ENCODE assay signal across 24 cellular contexts in the genomic region with DNA sequence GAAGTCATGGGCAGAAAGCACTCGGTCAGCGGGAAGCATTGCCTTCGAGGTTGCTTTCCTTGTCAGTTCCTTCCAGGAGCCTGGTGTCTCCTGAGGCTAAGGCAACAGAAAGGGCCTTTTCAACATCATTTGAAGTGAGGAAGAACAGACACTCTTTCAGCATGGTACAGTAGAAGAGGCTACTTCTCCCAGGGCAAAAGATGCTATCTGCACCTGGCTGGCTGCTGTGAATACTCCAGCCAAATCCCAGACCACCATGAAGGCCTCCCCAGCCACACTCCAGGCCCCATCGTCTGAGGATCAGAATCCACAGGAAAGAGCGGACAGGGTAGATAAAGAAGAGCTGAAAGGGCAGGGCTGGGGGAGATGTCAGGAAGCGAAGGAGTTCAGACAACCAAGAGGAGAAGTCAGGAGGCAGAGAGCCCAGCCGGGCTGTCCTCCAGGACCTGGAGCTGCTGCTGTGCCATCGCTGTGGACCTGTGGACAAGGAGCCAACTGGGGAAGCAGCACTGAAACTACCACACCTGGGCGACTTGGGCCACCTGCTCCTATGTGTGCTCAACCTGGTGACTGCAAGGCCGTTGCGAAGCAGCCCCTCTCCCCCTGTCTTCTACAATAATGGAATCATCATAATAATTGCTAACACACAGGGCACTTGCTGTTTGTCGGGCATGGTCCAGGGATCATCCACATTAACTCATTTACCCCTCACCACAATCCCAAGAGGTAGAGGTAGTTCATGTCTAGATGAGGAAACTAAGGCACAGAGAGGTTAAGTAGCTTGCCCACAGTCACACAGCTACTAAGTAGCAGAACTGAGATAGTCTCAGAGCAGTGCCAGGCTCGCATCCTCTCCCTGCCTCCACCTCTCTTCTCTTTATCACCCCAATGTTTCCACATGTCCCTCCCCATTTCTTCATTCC.
"Had no signal": no experiment of that assay in that cellular context is flagged by ENCODE, and none has a peak within 500 bp of the region (broad histone marks: within the 10 kb centered on the region; RNA-seq: fewer than 3 reads in every experiment).

No MANE protein-coding gene starts in this region.

- H3K4me3 Mint-ChIP-seq: activated B cell treated with CpG ODN at 0.5 μM for 24 hours; activated CD4-positive, alpha-beta T cell treated with anti-CD3 and anti-CD28 coated beads for 36 hours; activated naive CD4-positive, alpha-beta T cell treated with anti-CD3 and anti-CD28 coated beads for 36 hours; activated naive CD8-positive, alpha-beta T cell treated with anti-CD3 and anti-CD28 coated beads, Interleukin-2, amount 10 ng/mL, durations not matched to agents 7 days and 5 days; activated T-cell treated with anti-CD3 and anti-CD28 coated beads, Interleukin-2, amount 50 U/mL, for 72 hours; memory B cell; neural crest cell had no signal

- H3K27me3 ChIP-seq: testis had no signal

- H3K4me3 ChIP-seq: coronary artery, esophagus muscularis mucosa, testis, upper lobe of right lung had no signal

- H3K4me1 ChIP-seq: esophagus muscularis mucosa, testis, upper lobe of right lung had no signal

- H3K36me3 Mint-ChIP-seq: activated naive CD8-positive, alpha-beta T cell treated with anti-CD3 and anti-CD28 coated beads, Interleukin-2, amount 10 ng/mL, durations not matched to agents 7 days and 5 days; memory B cell; naive B cell had no signal

- DNase-seq: activated B cell treated with CpG ODN at 0.5 μM for 24 hours; activated CD4-positive, alpha-beta T cell treated with anti-CD3 and anti-CD28 coated beads for 36 hours; activated CD4-positive, alpha-beta T cell treated with anti-CD3 and anti-CD28 coated beads, Interleukin-2, amount 50 U/mL, for 48 hours; activated effector memory CD4-positive, alpha-beta T cell treated with Interleukin-2 at 50 U/mL for 16 hours; activated naive CD4-positive, alpha-beta T cell treated with anti-CD3 and anti-CD28 coated beads for 36 hours; activated naive CD8-positive, alpha-beta T cell treated with anti-CD3 and anti-CD28 coated beads, Interleukin-2, amount 10 ng/mL, durations not matched to agents 7 days and 5 days; activated T-cell treated with anti-CD3 and anti-CD28 coated beads, Interleukin-2, amount 50 U/mL, for 72 hours; cerebellar nuclear complex; hypothalamus; left cardiac atrium; naive B cell; retina; stimulated activated CD4-positive, alpha-beta T cell treated with anti-CD3 and anti-CD28 coated beads, Interleukin-4, amount 100 ng/mL, for 1 hour; stimulated activated naive CD4-positive, alpha-beta T cell; T-helper 9 cell; testis; upper lobe of right lung had no signal

- H3K27ac ChIP-seq: coronary artery, esophagus muscularis mucosa, testis, upper lobe of right lung had no signal

- FAIRE-seq: frontal cortex, islet of Langerhans had no signal

- ATAC-seq: activated CD4-positive, alpha-beta T cell treated with anti-CD3 and anti-CD28 coated beads for 36 hours; activated T-cell treated with anti-CD3 and anti-CD28 coated beads, Interleukin-2, amount 50 U/mL, for 72 hours; left cardiac atrium had no signal

- H3K9me3 Mint-ChIP-seq: activated B cell treated with CpG ODN at 0.5 μM for 24 hours; activated naive CD4-positive, alpha-beta T cell treated with anti-CD3 and anti-CD28 coated beads for 36 hours; activated naive CD8-positive, alpha-beta T cell treated with anti-CD3 and anti-CD28 coated beads, Interleukin-2, amount 10 ng/mL, durations not matched to agents 7 days and 5 days; activated T-cell treated with anti-CD3 and anti-CD28 coated beads, Interleukin-2, amount 50 U/mL, for 72 hours; memory B cell; neural crest cell had no signal

- H3K36me3 ChIP-seq: esophagus muscularis mucosa, upper lobe of right lung had no signal

- H3K27ac Mint-ChIP-seq: activated B cell treated with CpG ODN at 0.5 μM for 24 hours; activated CD4-positive, alpha-beta T cell treated with anti-CD3 and anti-CD28 coated beads for 36 hours; activated naive CD4-positive, alpha-beta T cell treated with anti-CD3 and anti-CD28 coated beads for 36 hours; activated naive CD8-positive, alpha-beta T cell treated with anti-CD3 and anti-CD28 coated beads, Interleukin-2, amount 10 ng/mL, durations not matched to agents 7 days and 5 days; activated T-cell treated with anti-CD3 and anti-CD28 coated beads, Interleukin-2, amount 50 U/mL, for 72 hours; memory B cell; progenitor cell of endocrine pancreas had no signal

- H3K9me3 ChIP-seq: esophagus muscularis mucosa, testis, upper lobe of right lung had no signal

- H3K4me1 Mint-ChIP-seq: activated B cell treated with CpG ODN at 0.5 μM for 24 hours; activated CD4-positive, alpha-beta T cell treated with anti-CD3 and anti-CD28 coated beads for 36 hours; activated naive CD8-positive, alpha-beta T cell treated with anti-CD3 and anti-CD28 coated beads, Interleukin-2, amount 10 ng/mL, durations not matched to agents 7 days and 5 days; memory B cell; neural crest cell had no signal
